1 cellular context compared by ENCODE assay signal in genomic region chr19:18108897-18109296, GRCh38.
TF ChIP-seq lines count a peak whose summit lies in the region.

No MANE protein-coding gene starts in this region.

TF ChIP-seq in GM23338, 12 proteins besides CTCF, POLR2A, EP300 and RAD21 (continued from another document):
- TF ChIP-seq ZNF462 (CRISPR knock-in tag; IDR thresholded peaks at IDR 0.05) (no peak), ETS1 (IDR thresholded peaks at IDR 0.05) (no peak), EZH2 (IDR thresholded peaks at IDR 0.05; ENCODE audit: low read depth, unreplicated experiment) (no peak)
